20 cellular contexts compared by ENCODE assay signal in the genomic region with DNA sequence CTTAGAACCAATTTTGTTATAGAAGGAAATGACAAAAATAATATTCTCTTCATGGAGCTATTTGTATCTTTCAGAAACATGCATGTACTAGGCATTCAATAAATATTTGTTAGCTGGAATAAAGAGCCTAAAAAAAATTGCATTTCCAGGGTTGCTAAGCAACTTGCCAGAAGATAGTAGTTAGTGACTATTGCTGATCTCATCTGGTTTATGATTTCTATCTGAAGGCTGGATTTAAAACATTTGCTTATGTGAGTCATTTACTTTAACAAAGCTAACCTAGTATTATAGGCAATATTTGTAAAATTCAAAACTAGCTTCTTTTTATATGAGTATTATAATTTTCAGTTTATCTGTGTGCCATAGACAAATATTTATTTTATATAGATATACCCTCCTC.
DNase-seq lines count a peak whose midpoint lies in the region; ATAC-seq and TF ChIP-seq lines count a peak whose summit lies in the region.
"Had no signal": no experiment of that assay in that cellular context is flagged by ENCODE, and none has a peak within 500 bp of the region (broad histone marks: within the 10 kb centered on the region; RNA-seq: fewer than 3 reads in every experiment).

No MANE protein-coding gene starts in this region.

- no peaks in the 10 kb centered on the region for H3K36me3 Mint-ChIP-seq in effector memory CD8-positive, alpha-beta T cell (ENCODE audit: insufficient read depth)
- H3K36me3 Mint-ChIP-seq: brain had no signal

- H3K4me3 Mint-ChIP-seq in effector memory CD8-positive, alpha-beta T cell, result no peak overlapping the region
- H3K4me3 Mint-ChIP-seq: brain; CD4-positive, alpha-beta T cell had no signal

- H3K4me2 ChIP-seq in PC-3 (ENCODE audit: low read length) (peak overlapping the region; percentile 39), parathyroid adenoma (ENCODE audit: low read length) (peak overlapping the region; percentile 6)

- intact Hi-C loops in PC-3 (cut with micrococcal nuclease), result loop anchor here (1.0 kb wide), 2 partner anchors 14 to 214 kb away; no protein-coding TSS in a partner anchor

- H3K79me2 ChIP-seq in PC-3 (ENCODE audit: low read length), result no peaks in the 10 kb centered on the region
- H3K79me2 ChIP-seq in parathyroid adenoma, result no peaks in the 10 kb centered on the region

- H3K9me3 Mint-ChIP-seq in effector memory CD8-positive, alpha-beta T cell, result peaks cover 8 to 17% of the 10 kb centered on the region in 2 donors

- CTCF ChIA-PET in PC-3 (lab: Charles Lee), result interaction anchor here (0.6 kb wide), 2 partner anchors 485 to 529 kb away, joined by 3 to 4 read pairs; no protein-coding TSS in a partner anchor

- no peaks in the 10 kb centered on the region for H4K20me1 ChIP-seq in PC-3 (ENCODE audit: low read length)

- H3K27me3 ChIP-seq in PC-3 (ENCODE audit: low read length), result no peaks in the 10 kb centered on the region
- H3K27me3 ChIP-seq in parathyroid adenoma (ENCODE audit: control insufficient read depth, insufficient read depth, low read length), result no peaks in the 10 kb centered on the region
- H3K27me3 ChIP-seq: spleen had no signal

- no TSS peak for BruUV-seq in PC-3 (replicated peaks; lab: Mats Ljungman, UMichigan)

- peak; percentile 82 for ATAC-seq in PC-3
- no peak for ATAC-seq in HG02678 (IDR thresholded peaks at IDR 0.05; ENCODE audit: unreplicated experiment)
- no peak for ATAC-seq in effector memory CD8-positive, alpha-beta T cell (replicated peaks)
- ATAC-seq: Panc1 had no signal

- no peak overlapping the region for H3K27ac Mint-ChIP-seq in effector memory CD8-positive, alpha-beta T cell
- H3K27ac Mint-ChIP-seq: CD4-positive, alpha-beta T cell had no signal

- H2AFZ ChIP-seq in PC-3 (ENCODE audit: low read length), result no peak overlapping the region
- H2AFZ ChIP-seq in parathyroid adenoma, result no peak overlapping the region

- no peaks in the 10 kb centered on the region for H3K27me3 Mint-ChIP-seq in effector memory CD8-positive, alpha-beta T cell
- H3K27me3 Mint-ChIP-seq: brain; CD4-positive, alpha-beta T cell had no signal

- H3K9me2 ChIP-seq in PC-3 (replicated peaks; ENCODE audit: low read length), result no peaks in the 10 kb centered on the region

- DNase-seq in ELR (ENCODE audit: low read depth) (peak; percentile 77), PC-3 (peak; percentile 85), fibroblast of gingiva (ENCODE audit: low read depth) (peak; percentile 71), HK-2 (ENCODE audit: unreplicated experiment) (no peak), GM10266 (ENCODE audit: extremely low spot score) (no peak)
- no peak for DNase-seq in effector memory CD8-positive, alpha-beta T cell
- DNase-seq: activated CD8-positive, alpha-beta memory T cell treated with anti-CD3 and anti-CD28 coated beads for 24 hours; activated effector memory CD4-positive, alpha-beta T cell treated with anti-CD3 and anti-CD28 coated beads, Interleukin-2, amount 50 U/mL, for 16 hours; CD4-positive, alpha-beta T cell; effector CD8-positive, alpha-beta T cell; head of caudate nucleus; Karpas-422; NCI-H1694; NCI-H510A treated with DMSO at 0.1 percent for 48 hours; spleen; WERI-Rb-1 had no signal

- POLR2A ChIA-PET in PC-3 (lab: Charles Lee; ENCODE audit: unreplicated experiment), result no interaction called here

- no peaks in the 10 kb centered on the region for H3F3A ChIP-seq in PC-3 (ENCODE audit: low read length, unreplicated experiment)

- TF ChIP-seq CTCF in PC-3 (conservative IDR thresholded peaks at IDR 0.05; ENCODE audit: low read depth, low read length), result no peak
- no peak for TF ChIP-seq CTCF in parathyroid adenoma (IDR thresholded peaks at IDR 0.05)
- TF ChIP-seq CTCF in GM10266 (IDR thresholded peaks at IDR 0.05; ENCODE audit: control insufficient read depth, insufficient read depth, low read depth, missing control alignments), result no peak

- H3K9ac ChIP-seq in PC-3 (ENCODE audit: low read length) (peak overlapping the region; percentile 13; the same call in 1 of the 2 replicates), parathyroid adenoma (no peak overlapping the region)

- H3K4me3 ChIP-seq in PC-3 (ENCODE audit: low read length), result no peak overlapping the region; the same call in 1 of the 2 replicates
- H3K4me3 ChIP-seq in parathyroid adenoma (ENCODE audit: low read depth, low read length), result no peak overlapping the region
- H3K4me3 ChIP-seq: spleen had no signal

- H3K4me1 ChIP-seq in PC-3 (ENCODE audit: insufficient read depth, low read length), result peaks cover 25% of the 10 kb centered on the region
- no peaks in the 10 kb centered on the region for H3K4me1 ChIP-seq in parathyroid adenoma
- H3K4me1 ChIP-seq: spleen had no signal

- no peaks in the 10 kb centered on the region for H3K36me3 ChIP-seq in PC-3 (ENCODE audit: low read depth, low read length)
- H3K36me3 ChIP-seq in parathyroid adenoma (ENCODE audit: control insufficient read depth, insufficient read depth, low read length), result no peaks in the 10 kb centered on the region
- H3K36me3 ChIP-seq: spleen, WERI-Rb-1 had no signal

- H3K27ac ChIP-seq in PC-3 (ENCODE audit: low read length) (peak overlapping the region; percentile 63), parathyroid adenoma (no peak overlapping the region)
- H3K27ac ChIP-seq: spleen, WERI-Rb-1 had no signal

- no peaks in the 10 kb centered on the region for H3K4me1 Mint-ChIP-seq in effector memory CD8-positive, alpha-beta T cell (ENCODE audit: low read depth in 2 of 2)

- H3K9me3 ChIP-seq in PC-3 (ENCODE audit: low read length), result no peaks in the 10 kb centered on the region
- H3K9me3 ChIP-seq in parathyroid adenoma (ENCODE audit: control insufficient read depth, low read length), result no peaks in the 10 kb centered on the region

Comparison
In these comparisons a context has a peak if more than half of its experiments do, and no peak if none do; other contexts are left out.
1. DNase-seq: peak in ELR (single experiment), PC-3 (single experiment) and fibroblast of gingiva (single experiment); none in HK-2 (single experiment), GM10266 (single experiment) and effector memory CD8-positive, alpha-beta T cell (0 of 3).